Comparison of ENCODE assay signal across 10 cellular contexts in the genomic region with DNA sequence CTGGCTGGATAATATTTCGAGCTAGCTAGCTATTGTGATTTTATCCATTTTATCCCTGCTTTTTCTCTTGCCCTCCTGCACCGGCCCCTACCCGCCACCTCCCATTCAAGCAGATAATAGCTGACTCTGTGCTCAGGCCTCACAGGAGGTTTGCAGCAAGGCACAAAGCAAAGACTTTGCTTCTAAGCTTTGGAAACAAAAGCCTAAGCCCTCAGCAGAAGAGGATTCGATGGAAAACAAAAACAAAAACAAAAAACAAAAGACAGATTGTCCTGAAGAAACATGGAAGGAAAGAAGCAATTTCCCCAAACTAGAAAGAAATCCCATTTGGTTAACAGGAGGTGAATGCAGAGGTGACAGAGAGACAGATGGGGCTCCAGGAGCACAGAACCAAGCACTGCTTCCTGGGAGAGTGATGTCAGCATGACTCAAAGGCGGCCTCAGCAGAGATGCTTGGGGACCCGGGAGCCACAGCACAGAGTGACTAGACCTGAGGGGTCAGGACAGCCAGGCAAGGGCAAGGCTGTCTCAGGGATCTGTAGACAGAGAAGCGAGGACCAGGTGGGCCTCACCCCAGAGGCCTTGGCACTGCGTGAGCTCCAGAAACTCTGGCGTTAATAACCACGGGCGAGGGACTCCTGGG. TPM values are rescaled to one million over a fixed set of nuclear protein-coding genes. Genes with fewer than 3 reads are reported as not detected.
DNase-seq lines count a peak whose midpoint lies in the region; ATAC-seq and TF ChIP-seq lines count a peak whose summit lies in the region.
"Had no signal": no experiment of that assay in that cellular context is flagged by ENCODE, and none has a peak within 500 bp of the region (broad histone marks: within the 10 kb centered on the region; RNA-seq: fewer than 3 reads in every experiment).

No MANE protein-coding gene starts in this region.

- no peak overlapping the region for H2AK5ac ChIP-seq in mesendoderm (ENCODE audit: low read length)

- H2BK120ac ChIP-seq in mesendoderm (ENCODE audit: low read depth, low read length) = no peak overlapping the region

- H3K27me3 Mint-ChIP-seq in activated T-cell treated with anti-CD3 and anti-CD28 coated beads, Interleukin-2, amount 50 U/mL, for 24 hours = peaks cover 15% of the 10 kb centered on the region

- peaks cover 11% of the 10 kb centered on the region for H3K4me1 ChIP-seq in BLaER1
- no peaks in the 10 kb centered on the region for H3K4me1 ChIP-seq in HEK293 (ENCODE audit: control insufficient read depth, insufficient read depth, low read length)
- no peaks in the 10 kb centered on the region for H3K4me1 ChIP-seq in mesendoderm (ENCODE audit: control insufficient read depth, low read depth, low read length)
- H3K4me1 ChIP-seq: testis had no signal

- ATAC-seq in GM19467 (IDR thresholded peaks at IDR 0.05; ENCODE audit: unreplicated experiment) = no peak
- no peak for ATAC-seq in GM18907 (IDR thresholded peaks at IDR 0.05; ENCODE audit: unreplicated experiment)

- H3K4me3 ChIP-seq in BLaER1 (no peak overlapping the region), HEK293 (ENCODE audit: low read depth, low read length) (no peak overlapping the region), mesendoderm (ENCODE audit: low read length) (no peak overlapping the region)
- H3K4me3 ChIP-seq: testis had no signal

- H3K4me3 Mint-ChIP-seq in activated T-cell treated with anti-CD3 and anti-CD28 coated beads, Interleukin-2, amount 50 U/mL, for 24 hours = peak overlapping the region; percentile 28

- DNase-seq in activated T-cell treated with anti-CD3 and anti-CD28 coated beads, Interleukin-2, amount 50 U/mL, for 24 hours = peak; percentile 49
- DNase-seq in mesendoderm (peak; percentile 17), GM13977 (ENCODE audit: low spot score) (no peak), occipital lobe (lab: John Stamatoyannopoulos, UW) (no peak)
- DNase-seq: cerebellar nuclear complex, testis had no signal

- no peak overlapping the region for H4K8ac ChIP-seq in mesendoderm (ENCODE audit: low read depth, low read length)

- no peak overlapping the region for H3K23ac ChIP-seq in mesendoderm (ENCODE audit: low read length)

- no peak overlapping the region for H4K5ac ChIP-seq in mesendoderm (ENCODE audit: low read length)

- H2BK5ac ChIP-seq in mesendoderm (ENCODE audit: low read length) = no peak overlapping the region

- WGBS in mesendoderm (ENCODE audit: extremely low coverage, insufficient coverage, low lambda C conversion rate) = no CpG with 5 or more reads among the region's 11 CpGs

- H4K20me1 ChIP-seq in BLaER1 = no peaks in the 10 kb centered on the region

- CTCF ChIA-PET in HEK293 (lab: Yijun Ruan, JAX) = no interaction called here

- H3K9ac ChIP-seq in BLaER1 (no peak overlapping the region), mesendoderm (ENCODE audit: low read length) (no peak overlapping the region)

- H3K79me2 ChIP-seq in mesendoderm (ENCODE audit: control insufficient read depth, insufficient read depth, low read length) = no peaks in the 10 kb centered on the region

- no peaks in the 10 kb centered on the region for H3K36me3 ChIP-seq in BLaER1
- no peaks in the 10 kb centered on the region for H3K36me3 ChIP-seq in HEK293 (ENCODE audit: control insufficient read depth in 2 of 2, insufficient read depth in 1 of 2, low read length in 2 of 2)
- no peaks in the 10 kb centered on the region for H3K36me3 ChIP-seq in mesendoderm (ENCODE audit: control insufficient read depth, insufficient read depth, low read length)

- no peak overlapping the region for H3K56ac ChIP-seq in mesendoderm (ENCODE audit: low read length)

- no peaks in the 10 kb centered on the region for H3K79me1 ChIP-seq in mesendoderm (ENCODE audit: low read length)

- H3K27ac ChIP-seq in BLaER1 (no peak overlapping the region), HEK293 (ENCODE audit: extremely low read depth, low read depth, low read length) (no peak overlapping the region), mesendoderm (ENCODE audit: low read depth, low read length) (no peak overlapping the region)
- H3K27ac ChIP-seq: testis had no signal

- H3K4me1 Mint-ChIP-seq in activated T-cell treated with anti-CD3 and anti-CD28 coated beads, Interleukin-2, amount 50 U/mL, for 24 hours (ENCODE audit: low read depth) = peaks cover 34% of the 10 kb centered on the region

- TF ChIP-seq CTCF in HEK293 (tag by site-specific recombination; IDR thresholded peaks at IDR 0.05) (no peak), GM13977 (IDR thresholded peaks at IDR 0.05; ENCODE audit: extremely low read depth, insufficient read depth, missing control alignments) (no peak)

- H3K9me3 Mint-ChIP-seq in activated T-cell treated with anti-CD3 and anti-CD28 coated beads, Interleukin-2, amount 50 U/mL, for 24 hours = no peaks in the 10 kb centered on the region

- POLR2A ChIA-PET in HEK293 (lab: Yijun Ruan, JAX) = no interaction called here

- no peak overlapping the region for H3K18ac ChIP-seq in mesendoderm (ENCODE audit: low read length)

- H2BK15ac ChIP-seq in mesendoderm (replicated peaks; ENCODE audit: low read depth) = no peak overlapping the region

- peak overlapping the region; percentile 95 for H3K27ac Mint-ChIP-seq in activated T-cell treated with anti-CD3 and anti-CD28 coated beads, Interleukin-2, amount 50 U/mL, for 24 hours

- no peaks in the 10 kb centered on the region for H3K9me3 ChIP-seq in BLaER1
- no peaks in the 10 kb centered on the region for H3K9me3 ChIP-seq in HEK293 (ENCODE audit: control insufficient read depth, insufficient read depth, low read depth, low read length)
- H3K9me3 ChIP-seq: testis had no signal

- no peak overlapping the region for H3K4ac ChIP-seq in mesendoderm (ENCODE audit: low read depth, low read length)

- no peaks in the 10 kb centered on the region for H3K27me3 ChIP-seq in BLaER1
- H3K27me3 ChIP-seq in mesendoderm (ENCODE audit: insufficient read depth, low read length, poor library complexity) = no peaks in the 10 kb centered on the region
- H3K27me3 ChIP-seq: testis had no signal

- H3K4me2 ChIP-seq in BLaER1 (0 out of 2 replicates have a peak overlapping the region, but pooled peaks have one; percentile 2), mesendoderm (ENCODE audit: low read length) (no peak overlapping the region)

- in situ Hi-C loops in GM13977 (cut with MboI; ENCODE audit: low pct_unique_long_range_greater_than_20kb, low sequenced_read_pairs, unreplicated experiment) = no loop called here

- no peaks in the 10 kb centered on the region for H3K36me3 Mint-ChIP-seq in activated T-cell treated with anti-CD3 and anti-CD28 coated beads, Interleukin-2, amount 50 U/mL, for 24 hours (ENCODE audit: low read depth)

TF ChIP-seq in HEK293, 187 proteins besides CTCF, POLR2A, EP300 and RAD21:
- TF ChIP-seq ZNF510 (tag by site-specific recombination; IDR thresholded peaks at IDR 0.05; ENCODE audit: insufficient replicate concordance) (no peak), ZNF335 (tag by site-specific recombination; conservative IDR thresholded peaks at IDR 0.05) (peak; percentile 40; the same call in 1 of the 2 replicates), ZNF747 (tag by site-specific recombination; IDR thresholded peaks at IDR 0.05) (no peak), ZBTB17 (tag by site-specific recombination; IDR thresholded peaks at IDR 0.05) (peak; percentile 52), ZBTB21 (tag by site-specific recombination; IDR thresholded peaks at IDR 0.05) (peak; percentile 44; the same call in 1 of the 2 replicates)

RNA-seq across cellular contexts. Expression of a gene that starts 28.4 kb away (rescaled TPM):
- 12.9 TPM for polyA plus RNA-seq in mesendoderm (2013, experiment 1 of 2)
- polyA plus RNA-seq in mesendoderm (2013, experiment 2 of 2) = 12.9 TPM
- total RNA-seq in occipital lobe = 21.8 TPM

Comparison
In these comparisons a context has a peak if more than half of its experiments do, and no peak if none do; other contexts are left out.
1. DNase-seq: peak in activated T-cell treated with anti-CD3 and anti-CD28 coated beads, Interleukin-2, amount 50 U/mL, for 24 hours (single experiment) and mesendoderm (single experiment); none in GM13977 (single experiment) and occipital lobe (single experiment).